19 cellular contexts compared by ENCODE assay signal in genomic region chr7:116967254-116967922, GRCh38. TPM values are rescaled to one million over a fixed set of nuclear protein-coding genes. Genes with fewer than 3 reads are reported as not detected.
A peak's percentile ranks its signal among the peaks of the same experiment; 100 is the strongest.
DNase-seq lines count a peak whose midpoint lies in the region; ATAC-seq, FAIRE-seq and TF ChIP-seq lines count a peak whose summit lies in the region.
"Had no signal": no experiment of that assay in that cellular context is flagged by ENCODE, and none has a peak within 500 bp of the region (broad histone marks: within the 10 kb centered on the region; RNA-seq: fewer than 3 reads in every experiment).

No MANE protein-coding gene starts in this region.

- H3K4ac ChIP-seq in H1 (replicated peaks; ENCODE audit: insufficient read length, low read depth, low read length): no peak overlapping the region
- H3K4ac ChIP-seq in trophoblast cell (ENCODE audit: low read depth, low read length): no peak overlapping the region

- H3K27ac ChIP-seq in SK-N-SH (ENCODE audit: low read depth in 2 of 2, low read length in 1 of 2) (no peak overlapping the region), GM12878 (ENCODE audit: control insufficient read depth, insufficient read depth) (no peak overlapping the region), H1 (ENCODE audit: low read depth, low read length) (no peak overlapping the region), trophoblast cell (ENCODE audit: low read depth, low read length) (no peak overlapping the region)
- H3K27ac ChIP-seq: 22Rv1, A549, C4-2B, HL-60 had no signal

- no peaks in the 10 kb centered on the region for H3F3A ChIP-seq in SK-N-SH (replicated peaks; ENCODE audit: insufficient read depth)

- H3K36me3 ChIP-seq in SK-N-SH (replicated peaks in 1 of 2; ENCODE audit: control insufficient read depth in 1 of 2, insufficient read depth in 2 of 2, low read length in 1 of 2) (no peaks in the 10 kb centered on the region), GM12878 (ENCODE audit: control insufficient read depth in 2 of 2, insufficient read depth in 2 of 2, low read length in 1 of 2) (no peaks in the 10 kb centered on the region), H1 (ENCODE audit: control insufficient read depth in 2 of 4, insufficient read depth in 4 of 4, low read length in 3 of 4) (no peaks in the 10 kb centered on the region), trophoblast cell (ENCODE audit: control insufficient read depth in 1 of 2, insufficient read depth in 2 of 2, low read length in 2 of 2) (no peaks in the 10 kb centered on the region)
- H3K36me3 ChIP-seq: HAP-1 had no signal

- TF ChIP-seq EP300 in SK-N-SH (IDR thresholded peaks at IDR 0.05; ENCODE audit: borderline replicate concordance in 1 of 2, low read depth in 1 of 2, low read length in 1 of 2): no peak
- TF ChIP-seq EP300 in GM12878 (IDR thresholded peaks at IDR 0.05; ENCODE audit: borderline replicate concordance in 1 of 2, control insufficient read depth in 1 of 2, low read depth in 2 of 2, low read length in 2 of 2): no peak
- TF ChIP-seq EP300 in H1 (IDR thresholded peaks at IDR 0.05; ENCODE audit: borderline replicate concordance in 1 of 2, low read depth in 2 of 2, low read length in 2 of 2): no peak

- peaks cover 64% of the 10 kb centered on the region for H3K79me2 ChIP-seq in SK-N-SH (ENCODE audit: insufficient read depth)
- peaks cover 76% of the 10 kb centered on the region for H3K79me2 ChIP-seq in GM12878 (ENCODE audit: control insufficient read depth, insufficient read depth, low read length)
- peaks cover 0 to 44% of the 10 kb centered on the region in 2 experiments; a peak in 2 of 4 replicates for H3K79me2 ChIP-seq in H1 (ENCODE audit: control insufficient read depth in 1 of 2, insufficient read depth in 2 of 2, low read length in 2 of 2)
- no peaks in the 10 kb centered on the region for H3K79me2 ChIP-seq in trophoblast cell (ENCODE audit: control insufficient read depth, insufficient read depth, low read length, poor library complexity)

- WGBS in SK-N-SH (ENCODE audit: low lambda C conversion rate): 100% methylated on average over 5 of the region's 5 CpGs
- WGBS in GM12878 (ENCODE audit: insufficient coverage, insufficient replicate concordance, low lambda C conversion rate, missing lambda C conversion rate): 95% methylated on average over 5 of the region's 5 CpGs
- WGBS in H1 (ENCODE audit: extremely low coverage in 1 of 2, insufficient coverage in 1 of 2, insufficient read length in 1 of 2, insufficient replicate concordance in 2 of 2, low coverage in 1 of 2, low lambda C conversion rate in 2 of 2, missing lambda C conversion rate in 1 of 2), 2 experiments: 97% methylated on average over 5 of the region's 5 CpGs; no CpG with 5 or more reads in 1 of the 2 experiments
- WGBS in trophoblast cell (ENCODE audit: extremely low coverage, insufficient coverage, insufficient read length): no CpG with 5 or more reads among the region's 5 CpGs

- H4K91ac ChIP-seq in H1 (replicated peaks; ENCODE audit: insufficient read length, low read length) (no peak overlapping the region), trophoblast cell (ENCODE audit: low read depth, low read length) (no peak overlapping the region)

- no peak overlapping the region for H4K12ac ChIP-seq in trophoblast cell (ENCODE audit: low read depth, low read length)

- RAD21 ChIA-PET in GM12878 (lab: Charles Lee; ENCODE audit: unreplicated experiment): interaction anchor here (0.7 to 1.4 kb wide), 4 partner anchors 9 to 143 kb away, joined by 3 to 6 read pairs (median 4); no protein-coding TSS in a partner anchor

- no peaks in the 10 kb centered on the region for H3K23me2 ChIP-seq in H1 (ENCODE audit: low read depth, low read length)

- POLR2A ChIA-PET in SK-N-SH (lab: Yijun Ruan, JAX): interaction anchor here (1.4 kb wide), 1 partner anchor 13 kb away, joined by 6 read pairs; no protein-coding TSS in a partner anchor
- POLR2A ChIA-PET in GM12878 (lab: Charles Lee): interaction anchor here (0.5 to 6.1 kb wide), 3 partner anchors 9 to 147 kb away, joined by 5 to 49 read pairs (median 31); no protein-coding TSS in a partner anchor
- POLR2A ChIA-PET in H1 (lab: Charles Lee; ENCODE audit: partially characterized antibody): interaction anchor here (6.7 kb wide), 1 partner anchor 14 kb away, joined by 34 read pairs; the partner anchor contains the start of gene ST7

- no peak overlapping the region for H2AFZ ChIP-seq in SK-N-SH (ENCODE audit: low read depth)
- H2AFZ ChIP-seq in GM12878 (ENCODE audit: control insufficient read depth, low read depth, low read length): no peak overlapping the region
- H2AFZ ChIP-seq in H1 (ENCODE audit: low read length): no peak overlapping the region
- no peak overlapping the region for H2AFZ ChIP-seq in trophoblast cell (ENCODE audit: insufficient read depth, low read length, poor library complexity)

- intact Hi-C loops in GM12878 (cut with micrococcal nuclease; ENCODE audit: unreplicated experiment): no loop called here

- FAIRE-seq in GM12878 (lab: Jason Lieb, UNC): peak; percentile 38
- no peak for FAIRE-seq in H1 (lab: Jason Lieb, UNC)
- FAIRE-seq: A549, GM19239 had no signal

- no peak overlapping the region for H3K56ac ChIP-seq in H1 (replicated peaks; ENCODE audit: insufficient read length, low read depth, low read length)

- TF ChIP-seq RAD21 in SK-N-SH (IDR thresholded peaks at IDR 0.05; ENCODE audit: low read length): no peak
- TF ChIP-seq RAD21 in GM12878 (IDR thresholded peaks at IDR 0.05; ENCODE audit: insufficient read depth, low read depth, low read length): no peak
- TF ChIP-seq RAD21 in H1 (IDR thresholded peaks at IDR 0.05 in 1 of 2, conservative IDR thresholded peaks at IDR 0.05 in 1 of 2; ENCODE audit: low read depth in 2 of 2, low read length in 2 of 2): no peak

- CTCF ChIA-PET in SK-N-SH (lab: Yijun Ruan, JAX): interaction anchor here (1.1 to 6.4 kb wide), 5 partner anchors 11 to 160 kb away, joined by 5 to 57 read pairs (median 6); no protein-coding TSS in a partner anchor
- CTCF ChIA-PET in GM12878 (lab: Yijun Ruan, JAX): interaction anchor here (0.7 to 1.8 kb wide), 3 partner anchors 18 to 159 kb away, joined by 3 to 8 read pairs (median 3); no protein-coding TSS in a partner anchor
- CTCF ChIA-PET in H1 (lab: Charles Lee; ENCODE audit: partially characterized antibody): interaction anchor here (0.9 to 2.5 kb wide), 3 partner anchors 11 to 17 kb away, joined by 4 to 8 read pairs (median 4); partner anchors contain the start of gene ST7

- H3K14ac ChIP-seq in H1 (ENCODE audit: insufficient read length) (no peak overlapping the region), trophoblast cell (ENCODE audit: low read length) (no peak overlapping the region)

- no peak overlapping the region for H3K4me2 ChIP-seq in SK-N-SH
- H3K4me2 ChIP-seq in GM12878 (ENCODE audit: control insufficient read depth, insufficient read depth): no peak overlapping the region
- H3K4me2 ChIP-seq in H1 (ENCODE audit: insufficient read depth in 1 of 2, low read depth in 2 of 2, low read length in 2 of 2): no peak overlapping the region
- H3K4me2 ChIP-seq in trophoblast cell (ENCODE audit: low read length): no peak overlapping the region
- H3K4me2 ChIP-seq: A549 had no signal

- H2BK5ac ChIP-seq in H1 (ENCODE audit: low read depth, low read length) (no peak overlapping the region), trophoblast cell (ENCODE audit: low read depth, low read length, poor library complexity) (no peak overlapping the region)

- H4K5ac ChIP-seq in H1 (ENCODE audit: insufficient read length, low read depth, low read length): peak overlapping the region; percentile 10

- no peak overlapping the region for H3K23ac ChIP-seq in H1 (ENCODE audit: insufficient read length)
- no peak overlapping the region for H3K23ac ChIP-seq in trophoblast cell (ENCODE audit: low read length)

- no peaks in the 10 kb centered on the region for H4K20me1 ChIP-seq in SK-N-SH (ENCODE audit: insufficient read depth)
- no peaks in the 10 kb centered on the region for H4K20me1 ChIP-seq in GM12878 (ENCODE audit: control insufficient read depth, insufficient read depth)
- H4K20me1 ChIP-seq in H1 (replicated peaks in 1 of 2; ENCODE audit: control insufficient read depth in 1 of 2, insufficient read depth in 2 of 2, low read length in 2 of 2): no peaks in the 10 kb centered on the region

- H3K9me3 ChIP-seq in SK-N-SH (no peaks in the 10 kb centered on the region), GM12878 (replicated peaks; ENCODE audit: control insufficient read depth, insufficient read depth, low read length) (peaks cover 2% of the 10 kb centered on the region; the same call in 2 of the 3 replicates), H1 (ENCODE audit: insufficient read depth in 2 of 2, low read depth in 1 of 2, low read length in 1 of 2) (no peaks in the 10 kb centered on the region), trophoblast cell (ENCODE audit: insufficient read depth, low read depth, low read length) (peaks cover 2% of the 10 kb centered on the region)
- H3K9me3 ChIP-seq: A549, HAP-1 had no signal

- H2AK5ac ChIP-seq in H1 (ENCODE audit: low read depth, low read length) (no peak overlapping the region), trophoblast cell (ENCODE audit: low read length) (no peak overlapping the region)

- H3K4me1 ChIP-seq in SK-N-SH (ENCODE audit: control insufficient read depth in 1 of 2, insufficient read depth in 2 of 2, low read depth in 1 of 2, low read length in 1 of 2): peaks cover 0 to 6% of the 10 kb centered on the region in 2 experiments; a peak in 2 of 4 replicates
- peaks cover 30% of the 10 kb centered on the region for H3K4me1 ChIP-seq in GM12878 (ENCODE audit: control insufficient read depth, insufficient read depth, low read length)
- H3K4me1 ChIP-seq in H1 (replicated peaks in 1 of 4; ENCODE audit: control insufficient read depth in 3 of 4, insufficient read depth in 4 of 4, low read length in 3 of 4): peaks cover 4 to 18% (median 12%) of the 10 kb centered on the region in 4 experiments; a peak in 4 of 7 replicates
- peaks cover 0 to 3% of the 10 kb centered on the region in 2 experiments for H3K4me1 ChIP-seq in trophoblast cell (ENCODE audit: control insufficient read depth in 1 of 2, insufficient read depth in 2 of 2, low read length in 2 of 2)

- H3K9ac ChIP-seq in SK-N-SH: no peak overlapping the region
- H3K9ac ChIP-seq in GM12878 (ENCODE audit: control insufficient read depth, insufficient read depth, low read length): no peak overlapping the region
- no peak overlapping the region for H3K9ac ChIP-seq in H1 (replicated peaks in 1 of 4; ENCODE audit: extremely low read depth in 1 of 4, low read depth in 3 of 4, low read length in 3 of 4)
- H3K9ac ChIP-seq in trophoblast cell (ENCODE audit: low read length): no peak overlapping the region

- in situ Hi-C loops in GM12878 (cut with MboI): no loop called here

- H3K79me1 ChIP-seq in H1 (ENCODE audit: low read depth, low read length): no peaks in the 10 kb centered on the region
- no peaks in the 10 kb centered on the region for H3K79me1 ChIP-seq in trophoblast cell (ENCODE audit: low read length)

- ATAC-seq in SK-N-SH treated with all-trans-retinoic acid at 6 μM for 48 hours (0 out of 3 replicates have a peak, but pooled peaks have one; percentile 33), GM12878 (no peak)
- ATAC-seq: A549 had no signal

- BruUV-seq in GM12878 (replicated peaks; lab: Mats Ljungman, UMichigan): no TSS peak

- no peak overlapping the region for H3K18ac ChIP-seq in H1 (ENCODE audit: extremely low read depth, low read length)
- H3K18ac ChIP-seq in trophoblast cell (ENCODE audit: low read length): peak overlapping the region; percentile 56

- DNase-seq in SK-N-SH (no peak), GM12878 (ENCODE audit: low read depth, low spot score) (no peak), H1 (ENCODE audit: low read depth in 1 of 2, low spot score in 2 of 2) (no peak), trophoblast cell (peak in 1 of 2 donors; percentile 26), epidermal melanocyte (ENCODE audit: insufficient read length, low spot score) (no peak), anterior cingulate cortex (lab: John Stamatoyannopoulos, UW) (no peak)
- DNase-seq: AML-193; CD4-positive, alpha-beta T cell; DMS153; DMS79; GDM1; IMR-90 had no signal

- H3K4me3 ChIP-seq in SK-N-SH (ENCODE audit: low read depth in 2 of 2, low read length in 1 of 2): no peak overlapping the region
- no peak overlapping the region for H3K4me3 ChIP-seq in GM12878
- no peak overlapping the region for H3K4me3 ChIP-seq in H1 (ENCODE audit: extremely low read depth in 1 of 4, insufficient read depth in 2 of 4, low read depth in 3 of 4, low read length in 4 of 4)
- no peak overlapping the region for H3K4me3 ChIP-seq in trophoblast cell (ENCODE audit: low read depth, low read length)
- H3K4me3 ChIP-seq: A549, HAP-1 had no signal

- no peak for TF ChIP-seq CTCF in SK-N-SH (IDR thresholded peaks at IDR 0.05)
- no peak for TF ChIP-seq CTCF in GM12878 (IDR thresholded peaks at IDR 0.05 in 2 of 3, conservative IDR thresholded peaks at IDR 0.05 in 1 of 3; ENCODE audit: control insufficient read depth in 2 of 3, extremely low read depth in 1 of 3, insufficient read depth in 1 of 3, low read depth in 3 of 3, low read length in 3 of 3)
- TF ChIP-seq CTCF in H1 (IDR thresholded peaks at IDR 0.05; ENCODE audit: control extremely low read depth in 1 of 3, insufficient read depth in 1 of 3, low read depth in 1 of 3, low read length in 3 of 3): no peak

- TF ChIP-seq POLR2A in GM12878 (IDR thresholded peaks at IDR 0.05; ENCODE audit: low read depth, low read length) (no peak), H1 (IDR thresholded peaks at IDR 0.05; ENCODE audit: control extremely low read depth in 1 of 2, low read depth in 2 of 2, low read length in 2 of 2) (no peak)

- no peaks in the 10 kb centered on the region for H3K9me2 ChIP-seq in SK-N-SH

- H2BK12ac ChIP-seq in H1 (ENCODE audit: low read depth, low read length) (no peak overlapping the region), trophoblast cell (ENCODE audit: low read length) (no peak overlapping the region)

- H4K8ac ChIP-seq in H1 (ENCODE audit: extremely low read depth, insufficient read depth, low read length): no peak overlapping the region
- no peak overlapping the region for H4K8ac ChIP-seq in trophoblast cell (ENCODE audit: low read depth, low read length)

- SMC1A ChIA-PET in GM12878 (lab: Charles Lee; ENCODE audit: uncharacterized antibody, unreplicated experiment): interaction anchor here (0.8 to 5.3 kb wide), 9 partner anchors 9 to 152 kb away, joined by 3 to 64 read pairs (median 4); no protein-coding TSS in a partner anchor

- H2BK20ac ChIP-seq in H1 (ENCODE audit: low read length): no peak overlapping the region

- H2BK120ac ChIP-seq in H1 (replicated peaks; ENCODE audit: low read depth, low read length) (no peak overlapping the region), trophoblast cell (ENCODE audit: insufficient read depth, low read length, poor library complexity) (no peak overlapping the region)

- H2BK15ac ChIP-seq in H1 (ENCODE audit: low read length): no peak overlapping the region

- H3K27me3 ChIP-seq in SK-N-SH (ENCODE audit: insufficient read depth) (no peaks in the 10 kb centered on the region), GM12878 (replicated peaks in 1 of 2; ENCODE audit: control insufficient read depth in 2 of 2, insufficient read depth in 2 of 2, low read length in 1 of 2) (no peaks in the 10 kb centered on the region), H1 (replicated peaks in 1 of 4; ENCODE audit: control insufficient read depth in 3 of 4, extremely low read depth in 1 of 4, insufficient read depth in 3 of 4, low read length in 3 of 4) (no peaks in the 10 kb centered on the region), trophoblast cell (ENCODE audit: insufficient read depth, low read length) (no peaks in the 10 kb centered on the region)

RNA-seq across cellular contexts. Expression of gene ST7, which starts 14.1 kb away (rescaled TPM):
- polyA plus RNA-seq in SK-N-SH (2012; rRNA removed): 23.5 and 32.2 TPM in 2 replicates
- 24.3 and 25.8 TPM in 2 replicates for polyA plus RNA-seq in SK-N-SH (2012; cell fraction: cytosol; rRNA removed)
- 25.8 and 53.7 TPM in 2 replicates for polyA plus RNA-seq in SK-N-SH (2012; cell fraction: nucleus; rRNA removed)
- 157 and 175 TPM in 2 replicates for total RNA-seq in GM12878 (2013; cell fraction: nucleolus; rRNA removed)
- 62.1 and 74.9 TPM in 2 replicates for total RNA-seq in GM12878 (2014; rRNA removed)
- total RNA-seq in GM12878 (2014; rRNA removed; fragmentation: Illumina TruSeq; extraction: Trizol): 27.5 and 27.7 TPM in 2 replicates
- total RNA-seq in GM12878 (2021): 46.0 and 46.9 TPM in 2 replicates
- 34.6 TPM for polyA plus RNA-seq in GM12878 (2011; ENCODE audit: low read depth)
- 66.9 and 76.2 TPM in 2 replicates for polyA plus RNA-seq in GM12878 (2011; rRNA removed)
- polyA plus RNA-seq in GM12878 (2011; cell fraction: cytosol; rRNA removed): 43.6 and 50.4 TPM in 2 replicates
- 43.1 and 57.6 TPM in 2 replicates for polyA plus RNA-seq in GM12878 (2011; cell fraction: nucleus; rRNA removed)
- polyA plus RNA-seq in GM12878 (2012): 36.7 and 47.4 TPM in 2 replicates
- 76.4 and 90.7 TPM in 2 replicates for polyA plus RNA-seq in GM12878 (2014; fragmentation: Illumina TruSeq; extraction: Trizol)
- 10 to 100 TPM; 49.9 to 50.5 TPM for polyA plus RNA-seq in GM12878 (2014; fragmentation: Nextera tagmentation; extraction: Ambion mirVana)
- 56.6 and 63.9 TPM in 2 replicates for polyA plus RNA-seq in GM12878 (2014; rRNA removed)
- 10 to 100 TPM; 48.9 to 56.7 TPM for polyA plus RNA-seq in GM12878 (2016; fragmentation: Nextera tagmentation; extraction: Ambion mirVana)
- polyA minus RNA-seq in GM12878 (2011; rRNA and poly(A)+ RNA removed): 74.1 and 76.4 TPM in 2 replicates
- polyA minus RNA-seq in GM12878 (2011; cell fraction: cytosol; rRNA and poly(A)+ RNA removed): 24.3 and 26.6 TPM in 2 replicates
- 91.3 and 97.8 TPM in 2 replicates for polyA minus RNA-seq in GM12878 (2011; cell fraction: nucleus; rRNA and poly(A)+ RNA removed)
- 17.4 and 18.0 TPM in 2 replicates for total RNA-seq in H1 (2021; fragmentation: NEBNext Ultra II Directional; extraction: Animal tissue kit (Norgen Biotek cat#: 25700))
- polyA plus RNA-seq in H1 (2011; rRNA removed): 10.1 and 16.3 TPM in 2 replicates
- 10.8 TPM for polyA plus RNA-seq in H1 (2011; cell fraction: cytosol; rRNA removed)
- 9.2 TPM for polyA plus RNA-seq in H1 (2011; cell fraction: nucleus; rRNA removed)
- 11.2 to 15.5 TPM (median 12.8 TPM) in 4 replicates for polyA plus RNA-seq in H1 (2012, experiment 1 of 2)
- 9.4 TPM for polyA plus RNA-seq in H1 (2012, experiment 2 of 2)
- polyA plus RNA-seq in H1 (2013, experiment 1 of 2): 16.7 TPM
- 18.0 TPM for polyA plus RNA-seq in H1 (2013, experiment 2 of 2)
- polyA minus RNA-seq in H1 (2011; rRNA and poly(A)+ RNA removed): 19.0 and 22.6 TPM in 2 replicates
- 11.4 TPM for polyA minus RNA-seq in H1 (2011; cell fraction: cytosol; rRNA and poly(A)+ RNA removed)
- 29.3 TPM for polyA minus RNA-seq in H1 (2011; cell fraction: nucleus; rRNA and poly(A)+ RNA removed)
- polyA plus RNA-seq in trophoblast cell (2013): 17.9 and 18.5 TPM in 2 replicates
